In genomic region chr1:240491796-240492195, GRCh38 we compare ENCODE assay signal across 21 cellular contexts.
DNase-seq lines count a peak whose midpoint lies in the region; ATAC-seq, FAIRE-seq and TF ChIP-seq lines count a peak whose summit lies in the region.
"Had no signal": no experiment of that assay in that cellular context is flagged by ENCODE, and none has a peak within 500 bp of the region (broad histone marks: within the 10 kb centered on the region; RNA-seq: fewer than 3 reads in every experiment).

No MANE protein-coding gene starts in this region.

- H3K4me3 ChIP-seq in HepG2 (replicated peaks in 1 of 3; ENCODE audit: insufficient read depth in 1 of 3, low read depth in 2 of 3, low read length in 3 of 3) (no peak overlapping the region), right lobe of liver (no peak overlapping the region), brain microvascular endothelial cell (ENCODE audit: low read depth, low read length) (no peak overlapping the region), mesodermal cell (ENCODE audit: extremely low read depth, insufficient read depth, low read length, poor library complexity, severe bottlenecking) (no peak overlapping the region)
- H3K4me3 ChIP-seq: BLaER1 had no signal

- H3K4me1 ChIP-seq in HepG2 (ENCODE audit: insufficient read depth, low read length): no peaks in the 10 kb centered on the region
- H3K4me1 ChIP-seq in right lobe of liver: no peaks in the 10 kb centered on the region
- H3K4me1 ChIP-seq in mesodermal cell (ENCODE audit: control insufficient read depth, insufficient read depth, low read length, poor library complexity, severe bottlenecking): peaks cover 18% of the 10 kb centered on the region
- H3K4me1 ChIP-seq: BLaER1 had no signal

- H3K9me3 ChIP-seq in HepG2 (ENCODE audit: low read length) (no peaks in the 10 kb centered on the region), right lobe of liver (no peaks in the 10 kb centered on the region), mesodermal cell (ENCODE audit: control insufficient read depth, low read length) (peaks cover 5% of the 10 kb centered on the region)

- DNase-seq in HepG2 (ENCODE audit: low spot score) (no peak), right lobe of liver (no peak), brain microvascular endothelial cell (no peak), kidney glomerular epithelial cell (lab: John Stamatoyannopoulos, UW) (no peak)
- DNase-seq: Calu3; CD4-positive, alpha-beta memory T cell; NCI-H1417; NCI-H187 treated with DMSO at 0.1 percent for 48 hours; NCI-H524; NCI-H82; OCI-M1; RPMI8226; SHP77 treated with DMSO at 0.1 percent for 48 hours had no signal

- TF ChIP-seq POLR2A in HepG2 (IDR thresholded peaks at IDR 0.05; ENCODE audit: insufficient read depth in 1 of 2, low read depth in 2 of 2, low read length in 2 of 2) (no peak), right lobe of liver (IDR thresholded peaks at IDR 0.05) (no peak)

- no peak overlapping the region for H3K4me2 ChIP-seq in HepG2 (ENCODE audit: low read depth, low read length)
- H3K4me2 ChIP-seq: BLaER1 had no signal

- no peaks in the 10 kb centered on the region for H3K36me3 ChIP-seq in HepG2 (replicated peaks in 1 of 2; ENCODE audit: control insufficient read depth in 1 of 2, insufficient read depth in 2 of 2, low read length in 2 of 2)
- no peaks in the 10 kb centered on the region for H3K36me3 ChIP-seq in right lobe of liver
- H3K36me3 ChIP-seq in brain microvascular endothelial cell (replicated peaks): no peaks in the 10 kb centered on the region
- H3K36me3 ChIP-seq in mesodermal cell (ENCODE audit: control insufficient read depth, insufficient read depth, low read length): no peaks in the 10 kb centered on the region

- TF ChIP-seq CTCF in HepG2 (CRISPR knock-in tag; IDR thresholded peaks at IDR 0.05): no peak
- no peak for TF ChIP-seq CTCF in right lobe of liver (IDR thresholded peaks at IDR 0.05)
- no peak for TF ChIP-seq CTCF in brain microvascular endothelial cell (IDR thresholded peaks at IDR 0.05; ENCODE audit: low read depth, low read length, missing control alignments)

- H2AFZ ChIP-seq in HepG2 (ENCODE audit: low read length): no peak overlapping the region

- no peak overlapping the region for H3K9ac ChIP-seq in HepG2 (ENCODE audit: insufficient read depth, low read depth, low read length)
- H3K9ac ChIP-seq: BLaER1 had no signal

- BruUV-seq in HepG2 (replicated peaks; lab: Mats Ljungman, UMichigan): no TSS peak

- H3K27ac ChIP-seq in HepG2 (ENCODE audit: extremely low read length, insufficient read depth, low read length): no peak overlapping the region
- H3K27ac ChIP-seq in right lobe of liver: no peak overlapping the region
- peak overlapping the region; percentile 60 for H3K27ac ChIP-seq in brain microvascular endothelial cell
- H3K27ac ChIP-seq in mesodermal cell (ENCODE audit: low read depth, low read length, severe bottlenecking): peak overlapping the region; percentile 55
- H3K27ac ChIP-seq: BLaER1 had no signal

- no peak for ATAC-seq in HepG2
- ATAC-seq in right lobe of liver: no peak
- ATAC-seq in GM19452 (IDR thresholded peaks at IDR 0.05; ENCODE audit: unreplicated experiment): no peak
- ATAC-seq in GM19328 (IDR thresholded peaks at IDR 0.05; ENCODE audit: unreplicated experiment): no peak

- POLR2A ChIA-PET in HepG2 (lab: Yijun Ruan, JAX): no interaction called here

- H3K79me2 ChIP-seq in HepG2 (ENCODE audit: insufficient read depth, low read length): no peaks in the 10 kb centered on the region

- no peaks in the 10 kb centered on the region for H4K20me1 ChIP-seq in HepG2 (ENCODE audit: insufficient read depth, low read length)
- H4K20me1 ChIP-seq: BLaER1 had no signal

- TF ChIP-seq EP300 in HepG2 (IDR thresholded peaks at IDR 0.05; ENCODE audit: low read depth in 2 of 2, low read length in 2 of 2): no peak
- no peak for TF ChIP-seq EP300 in HepG2 (CRISPR knock-in tag; IDR thresholded peaks at IDR 0.05; ENCODE audit: borderline replicate concordance)

- in situ Hi-C loops in HepG2 (cut with HindIII; ENCODE audit: extremely low pct_ligation_motif_present, low pct_unique_long_range_greater_than_20kb): no loop called here
- in situ Hi-C loops in brain microvascular endothelial cell (cut with HindIII; ENCODE audit: low pct_ligation_motif_present, low sequenced_read_pairs): no loop called here

- H3K27me3 ChIP-seq in HepG2 (ENCODE audit: control insufficient read depth in 1 of 2, insufficient read depth in 2 of 2, low read length in 2 of 2) (no peaks in the 10 kb centered on the region), right lobe of liver (no peaks in the 10 kb centered on the region), brain microvascular endothelial cell (replicated peaks) (no peaks in the 10 kb centered on the region)
- H3K27me3 ChIP-seq: BLaER1 had no signal

- no peak for FAIRE-seq in HepG2 (lab: Jason Lieb, UNC)
- FAIRE-seq: A204.1, GM12892, GM18507, H54 had no signal

- no peak for TF ChIP-seq RAD21 in HepG2 (CRISPR knock-in tag; IDR thresholded peaks at IDR 0.05)

- intact Hi-C loops in HepG2 (cut with micrococcal nuclease; ENCODE audit: unreplicated experiment) (no loop called here), right lobe of liver (cut with DNase I) (no loop called here)

- WGBS in HepG2 (ENCODE audit: low lambda C conversion rate): 49% methylated on average over 7 of the region's 7 CpGs
- 81% methylated on average over 7 of the region's 7 CpGs for WGBS in right lobe of liver (ENCODE audit: insufficient coverage, low coverage, low lambda C conversion rate, missing lambda C conversion rate)
- WGBS in mesodermal cell (ENCODE audit: insufficient coverage in 2 of 2), 2 experiments: 79 to 94% methylated on average over 3 to 4 of the region's 7 CpGs

- CTCF ChIA-PET in HepG2 (lab: Yijun Ruan, JAX; ENCODE audit: low intra/inter-chr PET ratio, low total read pairs): no interaction called here

TF ChIP-seq in HepG2, 621 proteins besides CTCF, POLR2A, EP300 and RAD21:
- TF ChIP-seq MAFK (conservative IDR thresholded peaks at IDR 0.05 in 1 of 2, IDR thresholded peaks at IDR 0.05 in 1 of 2; ENCODE audit: low read length in 2 of 2) (peak; percentile 94 to 98), MAFF (IDR thresholded peaks at IDR 0.05; ENCODE audit: low read depth, low read length) (peak; percentile 96)
- TF ChIP-seq, protein P1, sequence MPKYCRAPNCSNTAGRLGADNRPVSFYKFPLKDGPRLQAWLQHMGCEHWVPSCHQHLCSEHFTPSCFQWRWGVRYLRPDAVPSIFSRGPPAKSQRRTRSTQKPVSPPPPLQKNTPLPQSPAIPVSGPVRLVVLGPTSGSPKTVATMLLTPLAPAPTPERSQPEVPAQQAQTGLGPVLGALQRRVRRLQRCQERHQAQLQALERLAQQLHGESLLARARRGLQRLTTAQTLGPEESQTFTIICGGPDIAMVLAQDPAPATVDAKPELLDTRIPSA (CRISPR knock-in tag; IDR thresholded peaks at IDR 0.05; ENCODE audit: borderline replicate concordance): no peak
TF ChIP-seq in HepG2: peak in this region for 2.

Comparison
In these comparisons a context has a peak if more than half of its experiments do, and no peak if none do; other contexts are left out.
1. H3K27ac ChIP-seq: peak in brain microvascular endothelial cell (single experiment) and mesodermal cell (single experiment); none in HepG2 (single experiment) and right lobe of liver (0 of 3).